8 cellular contexts compared by ENCODE assay signal in genomic region chr14:52790756-52791203, GRCh38. TPM values are rescaled to one million over a fixed set of nuclear protein-coding genes. Genes with fewer than 3 reads are reported as not detected.
A peak's percentile ranks its signal among the peaks of the same experiment; 100 is the strongest.
DNase-seq lines count a peak whose midpoint lies in the region; TF ChIP-seq lines count a peak whose summit lies in the region.

No MANE protein-coding gene starts in this region.

- peaks cover 11% of the 10 kb centered on the region for H3K4me1 ChIP-seq in OCI-LY3 (ENCODE audit: low read length)
- H3K4me1 ChIP-seq in trophoblast cell (ENCODE audit: control insufficient read depth in 1 of 2, insufficient read depth in 2 of 2, low read length in 2 of 2) = peaks cover 2 to 5% of the 10 kb centered on the region in 2 experiments

- peak overlapping the region; percentile 84 for H3K4me3 ChIP-seq in OCI-LY3 (ENCODE audit: low read length)
- H3K4me3 ChIP-seq in trophoblast cell (ENCODE audit: low read depth, low read length) = peak overlapping the region; percentile 82

- peak overlapping the region; percentile 76 for H2AFZ ChIP-seq in OCI-LY3 (ENCODE audit: low read depth, low read length)
- H2AFZ ChIP-seq in trophoblast cell (ENCODE audit: insufficient read depth, low read length, poor library complexity) = peak overlapping the region; percentile 92

- H3K18ac ChIP-seq in trophoblast cell (ENCODE audit: low read length) = peak overlapping the region; percentile 21

- H3K4me2 ChIP-seq in OCI-LY3 (ENCODE audit: low read length) (peak overlapping the region; percentile 84), trophoblast cell (ENCODE audit: low read length) (peak overlapping the region; percentile 97)

- H3K9me3 Mint-ChIP-seq in T-helper 2 cell treated with Interferon-gamma antibody and Interleukin-4, amounts not matched to agents 5 μg/mL and 100 μg/mL, for 36 hours = no peaks in the 10 kb centered on the region

- H3K36me3 ChIP-seq in OCI-LY3 (replicated peaks; ENCODE audit: low read depth, low read length) = peaks cover 3% of the 10 kb centered on the region
- H3K36me3 ChIP-seq in trophoblast cell (ENCODE audit: control insufficient read depth in 1 of 2, insufficient read depth in 2 of 2, low read length in 2 of 2) = no peaks in the 10 kb centered on the region

- peak overlapping the region; percentile 85 for H3K9ac ChIP-seq in OCI-LY3 (ENCODE audit: low read length)
- peak overlapping the region; percentile 73 for H3K9ac ChIP-seq in trophoblast cell (ENCODE audit: low read length)

- peaks cover 10% of the 10 kb centered on the region for H3K79me1 ChIP-seq in trophoblast cell (ENCODE audit: low read length)

- no peaks in the 10 kb centered on the region for H3K27me3 Mint-ChIP-seq in T-helper 2 cell treated with Interferon-gamma antibody and Interleukin-4, amounts not matched to agents 5 μg/mL and 100 μg/mL, for 36 hours (ENCODE audit: low read depth)

- H2AK5ac ChIP-seq in trophoblast cell (ENCODE audit: low read length) = peak overlapping the region; percentile 82

- H2BK5ac ChIP-seq in trophoblast cell (ENCODE audit: low read depth, low read length, poor library complexity) = peak overlapping the region; percentile 34

- H3K27ac ChIP-seq in OCI-LY3 (ENCODE audit: low read length) (peak overlapping the region; percentile 20; the same call in 1 of the 2 replicates), epithelial cell of prostate (peak overlapping the region; percentile 88), trophoblast cell (ENCODE audit: low read depth, low read length) (peak overlapping the region; percentile 12)

- H3K36me3 Mint-ChIP-seq in T-helper 2 cell treated with Interferon-gamma antibody and Interleukin-4, amounts not matched to agents 5 μg/mL and 100 μg/mL, for 36 hours (ENCODE audit: low read depth) = peaks cover 8% of the 10 kb centered on the region

- H3K27ac Mint-ChIP-seq in T-helper 2 cell treated with Interferon-gamma antibody and Interleukin-4, amounts not matched to agents 5 μg/mL and 100 μg/mL, for 36 hours = peak overlapping the region; percentile 79

- H3K4me3 Mint-ChIP-seq in T-helper 2 cell treated with Interferon-gamma antibody and Interleukin-4, amounts not matched to agents 5 μg/mL and 100 μg/mL, for 36 hours = peak overlapping the region; percentile 92

- peak overlapping the region; percentile 56 for H4K8ac ChIP-seq in trophoblast cell (ENCODE audit: low read depth, low read length)

- no CpG with 5 or more reads among the region's 25 CpGs for WGBS in trophoblast cell (ENCODE audit: extremely low coverage, insufficient coverage, insufficient read length)

- peak overlapping the region; percentile 36 for H4K91ac ChIP-seq in trophoblast cell (ENCODE audit: low read depth, low read length)

- peaks cover 33% of the 10 kb centered on the region for H3K79me2 ChIP-seq in OCI-LY3 (ENCODE audit: low read length)
- peaks cover 7% of the 10 kb centered on the region for H3K79me2 ChIP-seq in trophoblast cell (ENCODE audit: control insufficient read depth, insufficient read depth, low read length, poor library complexity)

- DNase-seq in T-helper 2 cell treated with Interferon-gamma antibody and Interleukin-4, amounts not matched to agents 5 μg/mL and 100 μg/mL, for 36 hours (ENCODE audit: low spot score) = no peak
- DNase-seq in T-helper 2 cell (no peak), epithelial cell of prostate (ENCODE audit: low read depth, low spot score) (no peak), trophoblast cell (no peak), NOMO-1 treated with DMSO at 0.1 percent for 48 hours (lab: John Stamatoyannopoulos, UW; ENCODE audit: unreplicated experiment) (no peak), NOMO-1 treated with dmso at 0.1 percent for 144 hours (lab: John Stamatoyannopoulos, UW; ENCODE audit: unreplicated experiment) (no peak), OCI-M1 (lab: John Stamatoyannopoulos, UW) (no peak)

- no peak overlapping the region for H3K23ac ChIP-seq in trophoblast cell (ENCODE audit: low read length)

- peaks cover 26% of the 10 kb centered on the region for H3K4me1 Mint-ChIP-seq in T-helper 2 cell treated with Interferon-gamma antibody and Interleukin-4, amounts not matched to agents 5 μg/mL and 100 μg/mL, for 36 hours (ENCODE audit: low read depth)

- peak overlapping the region; percentile 59 for H4K12ac ChIP-seq in trophoblast cell (ENCODE audit: low read depth, low read length)

- TF ChIP-seq CTCF in OCI-LY3 (IDR thresholded peaks at IDR 0.05; ENCODE audit: low read depth, low read length) = no peak

- H3K27me3 ChIP-seq in OCI-LY3 (ENCODE audit: low read depth, low read length) (no peaks in the 10 kb centered on the region), trophoblast cell (ENCODE audit: insufficient read depth, low read length) (no peaks in the 10 kb centered on the region)

- H2BK120ac ChIP-seq in trophoblast cell (ENCODE audit: insufficient read depth, low read length, poor library complexity) = peak overlapping the region; percentile 20

- no peaks in the 10 kb centered on the region for H3K9me3 ChIP-seq in OCI-LY3 (ENCODE audit: insufficient read depth, low read length)
- H3K9me3 ChIP-seq in trophoblast cell (ENCODE audit: insufficient read depth, low read depth, low read length) = no peaks in the 10 kb centered on the region

- H4K20me1 ChIP-seq in OCI-LY3 (ENCODE audit: insufficient read depth, low read length) = 0 out of 2 replicates have a peak, but pooled peaks cover 3% of the 10 kb centered on the region

- H3K14ac ChIP-seq in trophoblast cell (ENCODE audit: low read length) = peak overlapping the region; percentile 36

- H2BK12ac ChIP-seq in trophoblast cell (ENCODE audit: low read length) = peak overlapping the region; percentile 33

- H3K4ac ChIP-seq in trophoblast cell (ENCODE audit: low read depth, low read length) = peak overlapping the region; percentile 44

RNA-seq across cellular contexts. Expression of gene GNPNAT1, which starts 0.6 kb away (rescaled TPM):
- polyA plus RNA-seq in trophoblast cell (2013) = 11.6 and 12.1 TPM in 2 replicates

Comparison
In these comparisons a context has a peak if more than half of its experiments do, and no peak if none do; other contexts are left out.
1. H3K27ac ChIP-seq: peak in every context shown above with its lines; median percentile 88 in epithelial cell of prostate; 20 in OCI-LY3; 12 in trophoblast cell.